ENCODE assay signal across 1 cellular context in genomic region chr12:49946086-49946485, GRCh38.
TF ChIP-seq lines count a peak whose summit lies in the region.

No MANE protein-coding gene starts in this region.

TF ChIP-seq in GM23338, 12 proteins besides CTCF, POLR2A, EP300 and RAD21 (continued from another document):
- TF ChIP-seq, protein P1, sequence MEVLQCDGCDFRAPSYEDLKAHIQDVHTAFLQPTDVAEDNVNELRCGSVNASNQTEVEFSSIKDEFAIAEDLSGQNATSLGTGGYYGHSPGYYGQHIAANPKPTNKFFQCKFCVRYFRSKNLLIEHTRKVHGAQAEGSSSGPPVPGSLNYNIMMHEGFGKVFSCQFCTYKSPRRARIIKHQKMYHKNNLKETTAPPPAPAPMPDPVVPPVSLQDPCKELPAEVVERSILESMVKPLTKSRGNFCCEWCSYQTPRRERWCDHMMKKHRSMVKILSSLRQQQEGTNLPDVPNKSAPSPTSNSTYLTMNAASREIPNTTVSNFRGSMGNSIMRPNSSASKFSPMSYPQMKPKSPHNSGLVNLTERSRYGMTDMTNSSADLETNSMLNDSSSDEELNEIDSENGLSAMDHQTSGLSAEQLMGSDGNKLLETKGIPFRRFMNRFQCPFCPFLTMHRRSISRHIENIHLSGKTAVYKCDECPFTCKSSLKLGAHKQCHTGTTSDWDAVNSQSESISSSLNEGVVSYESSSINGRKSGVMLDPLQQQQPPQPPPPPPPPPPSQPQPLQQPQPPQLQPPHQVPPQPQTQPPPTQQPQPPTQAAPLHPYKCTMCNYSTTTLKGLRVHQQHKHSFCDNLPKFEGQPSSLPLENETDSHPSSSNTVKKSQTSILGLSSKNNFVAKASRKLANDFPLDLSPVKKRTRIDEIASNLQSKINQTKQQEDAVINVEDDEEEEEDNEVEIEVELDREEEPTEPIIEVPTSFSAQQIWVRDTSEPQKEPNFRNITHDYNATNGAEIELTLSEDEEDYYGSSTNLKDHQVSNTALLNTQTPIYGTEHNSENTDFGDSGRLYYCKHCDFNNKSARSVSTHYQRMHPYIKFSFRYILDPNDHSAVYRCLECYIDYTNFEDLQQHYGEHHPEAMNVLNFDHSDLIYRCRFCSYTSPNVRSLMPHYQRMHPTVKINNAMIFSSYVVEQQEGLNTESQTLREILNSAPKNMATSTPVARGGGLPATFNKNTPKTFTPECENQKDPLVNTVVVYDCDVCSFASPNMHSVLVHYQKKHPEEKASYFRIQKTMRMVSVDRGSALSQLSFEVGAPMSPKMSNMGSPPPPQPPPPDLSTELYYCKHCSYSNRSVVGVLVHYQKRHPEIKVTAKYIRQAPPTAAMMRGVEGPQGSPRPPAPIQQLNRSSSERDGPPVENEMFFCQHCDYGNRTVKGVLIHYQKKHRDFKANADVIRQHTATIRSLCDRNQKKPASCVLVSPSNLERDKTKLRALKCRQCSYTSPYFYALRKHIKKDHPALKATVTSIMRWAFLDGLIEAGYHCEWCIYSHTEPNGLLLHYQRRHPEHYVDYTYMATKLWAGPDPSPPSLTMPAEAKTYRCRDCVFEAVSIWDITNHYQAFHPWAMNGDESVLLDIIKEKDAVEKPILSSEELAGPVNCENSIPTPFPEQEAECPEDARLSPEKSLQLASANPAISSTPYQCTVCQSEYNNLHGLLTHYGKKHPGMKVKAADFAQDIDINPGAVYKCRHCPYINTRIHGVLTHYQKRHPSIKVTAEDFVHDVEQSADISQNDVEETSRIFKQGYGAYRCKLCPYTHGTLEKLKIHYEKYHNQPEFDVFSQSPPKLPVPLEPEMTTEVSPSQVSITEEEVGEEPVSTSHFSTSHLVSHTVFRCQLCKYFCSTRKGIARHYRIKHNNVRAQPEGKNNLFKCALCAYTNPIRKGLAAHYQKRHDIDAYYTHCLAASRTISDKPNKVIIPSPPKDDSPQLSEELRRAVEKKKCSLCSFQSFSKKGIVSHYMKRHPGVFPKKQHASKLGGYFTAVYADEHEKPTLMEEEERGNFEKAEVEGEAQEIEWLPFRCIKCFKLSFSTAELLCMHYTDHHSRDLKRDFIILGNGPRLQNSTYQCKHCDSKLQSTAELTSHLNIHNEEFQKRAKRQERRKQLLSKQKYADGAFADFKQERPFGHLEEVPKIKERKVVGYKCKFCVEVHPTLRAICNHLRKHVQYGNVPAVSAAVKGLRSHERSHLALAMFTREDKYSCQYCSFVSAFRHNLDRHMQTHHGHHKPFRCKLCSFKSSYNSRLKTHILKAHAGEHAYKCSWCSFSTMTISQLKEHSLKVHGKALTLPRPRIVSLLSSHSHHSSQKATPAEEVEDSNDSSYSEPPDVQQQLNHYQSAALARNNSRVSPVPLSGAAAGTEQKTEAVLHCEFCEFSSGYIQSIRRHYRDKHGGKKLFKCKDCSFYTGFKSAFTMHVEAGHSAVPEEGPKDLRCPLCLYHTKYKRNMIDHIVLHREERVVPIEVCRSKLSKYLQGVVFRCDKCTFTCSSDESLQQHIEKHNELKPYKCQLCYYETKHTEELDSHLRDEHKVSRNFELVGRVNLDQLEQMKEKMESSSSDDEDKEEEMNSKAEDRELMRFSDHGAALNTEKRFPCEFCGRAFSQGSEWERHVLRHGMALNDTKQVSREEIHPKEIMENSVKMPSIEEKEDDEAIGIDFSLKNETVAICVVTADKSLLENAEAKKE (CRISPR knock-in tag; IDR thresholded peaks at IDR 0.05), result no peak
- TF ChIP-seq EZH2phosphoT487 (IDR thresholded peaks at IDR 0.05; ENCODE audit: unreplicated experiment), result no peak
